In the genomic region with DNA sequence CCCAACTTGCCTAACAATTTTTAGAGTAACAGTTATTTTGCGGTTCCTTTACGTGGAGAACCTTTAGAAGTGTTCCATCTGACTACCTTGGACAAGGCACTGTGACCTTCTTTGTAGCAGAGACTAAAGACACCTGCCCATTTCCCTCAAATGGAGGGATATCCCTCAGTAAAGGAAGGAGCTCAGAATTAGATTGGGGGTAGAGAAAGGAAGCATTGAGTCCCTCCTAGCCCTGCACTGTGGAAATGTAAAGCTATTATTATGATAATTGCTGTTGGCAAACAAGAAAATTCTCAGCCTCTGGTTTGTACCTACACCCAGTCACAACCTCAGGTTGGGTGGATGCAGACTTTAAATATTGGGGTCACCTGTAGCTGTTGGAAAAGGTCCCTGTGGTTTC, we compare ENCODE assay signal across 11 cellular contexts.
DNase-seq lines count a peak whose midpoint lies in the region; TF ChIP-seq lines count a peak whose summit lies in the region.
"Had no signal": no experiment of that assay in that cellular context is flagged by ENCODE, and none has a peak within 500 bp of the region (broad histone marks: within the 10 kb centered on the region; RNA-seq: fewer than 3 reads in every experiment).

No MANE protein-coding gene starts in this region.

- H3K9me3 ChIP-seq in left ventricle myocardium inferior (replicated peaks) (no peaks in the 10 kb centered on the region), endodermal cell (ENCODE audit: control insufficient read depth, low read length) (no peaks in the 10 kb centered on the region), neural progenitor cell (ENCODE audit: low read depth) (no peaks in the 10 kb centered on the region)
- H3K9me3 ChIP-seq in effector memory CD4-positive, alpha-beta T cell (ENCODE audit: control insufficient read depth, low read length), result no peaks in the 10 kb centered on the region
- H3K9me3 ChIP-seq: neutrophil had no signal

- WGBS in endodermal cell (ENCODE audit: insufficient coverage in 1 of 2, insufficient read length in 1 of 2), 2 experiments, result 75 to 100% methylated on average over 2 of the region's 2 CpGs

- H3K4me1 ChIP-seq in left ventricle myocardium inferior (peaks cover 80% of the 10 kb centered on the region), endodermal cell (ENCODE audit: control insufficient read depth, insufficient read depth, low read length) (peaks cover 4% of the 10 kb centered on the region), neural progenitor cell (peaks cover 63% of the 10 kb centered on the region)
- H3K4me1 ChIP-seq in effector memory CD4-positive, alpha-beta T cell (ENCODE audit: control insufficient read depth, insufficient read depth, low read length, poor library complexity, severe bottlenecking), result no peaks in the 10 kb centered on the region

- H3K79me2 ChIP-seq in neural progenitor cell (ENCODE audit: low read depth), result peaks cover 94% of the 10 kb centered on the region

- H3F3A ChIP-seq in neural progenitor cell (ENCODE audit: low read depth), result peaks cover 45% of the 10 kb centered on the region

- H3K4me3 Mint-ChIP-seq in endodermal cell (no peak overlapping the region), neural progenitor cell (no peak overlapping the region)

- no peak for DNase-seq in left ventricle myocardium inferior
- no peak for DNase-seq in cardiac septum (ENCODE audit: low spot score)
- DNase-seq in endodermal cell, result no peak
- DNase-seq in neural progenitor cell (ENCODE audit: low spot score), result peak; percentile 13
- no peak for DNase-seq in cortex of kidney (lab: John Stamatoyannopoulos, UW)
- DNase-seq in stimulated activated CD4-positive, alpha-beta T cell treated with anti-CD3 and anti-CD28 coated beads, Interleukin-2, amount 100 ng/mL, for 24 hours, result no peak
- no peak for DNase-seq in effector memory CD4-positive, alpha-beta T cell
- no peak for DNase-seq in activated CD4-positive, CD25-positive, alpha-beta regulatory T cell treated with anti-CD3 and anti-CD28 coated beads, Interleukin-2, amount 50 U/mL, for 72 hours
- DNase-seq: Karpas-422, NCI-H345 had no signal

- no peaks in the 10 kb centered on the region for H3K27me3 Mint-ChIP-seq in endodermal cell (ENCODE audit: insufficient read depth)
- peaks cover 2% of the 10 kb centered on the region for H3K27me3 Mint-ChIP-seq in neural progenitor cell (ENCODE audit: insufficient read depth, low read depth)

- no peak overlapping the region for H2AFZ ChIP-seq in neural progenitor cell (replicated peaks)

- H3K4me3 ChIP-seq in left ventricle myocardium inferior, result peak overlapping the region; percentile 1
- H3K4me3 ChIP-seq in endodermal cell (ENCODE audit: low read length), result no peak overlapping the region
- no peak overlapping the region for H3K4me3 ChIP-seq in neural progenitor cell
- no peak overlapping the region for H3K4me3 ChIP-seq in effector memory CD4-positive, alpha-beta T cell (ENCODE audit: insufficient read depth, low read depth, low read length, poor library complexity, severe bottlenecking)

- H3K27me3 ChIP-seq in left ventricle myocardium inferior (ENCODE audit: low read depth) (no peaks in the 10 kb centered on the region), endodermal cell (ENCODE audit: control insufficient read depth, insufficient read depth, low read length, poor library complexity, severe bottlenecking) (no peaks in the 10 kb centered on the region), neural progenitor cell (no peaks in the 10 kb centered on the region)
- H3K27me3 ChIP-seq in effector memory CD4-positive, alpha-beta T cell (replicated peaks; ENCODE audit: control insufficient read depth, insufficient read depth, low read length, poor library complexity, severe bottlenecking), result no peaks in the 10 kb centered on the region

- peak overlapping the region; percentile 68 for H3K4me2 ChIP-seq in neural progenitor cell

- no peak overlapping the region for H3K9ac ChIP-seq in endodermal cell (ENCODE audit: extremely low read depth, low read length, poor library complexity, severe bottlenecking)
- H3K9ac ChIP-seq in neural progenitor cell, result no peak overlapping the region

- peaks cover 26% of the 10 kb centered on the region for H4K20me1 ChIP-seq in neural progenitor cell (ENCODE audit: low read depth)

- H3K36me3 ChIP-seq in left ventricle myocardium inferior (no peaks in the 10 kb centered on the region), endodermal cell (ENCODE audit: control insufficient read depth, insufficient read depth, low read length) (no peaks in the 10 kb centered on the region), neural progenitor cell (no peaks in the 10 kb centered on the region)
- no peaks in the 10 kb centered on the region for H3K36me3 ChIP-seq in effector memory CD4-positive, alpha-beta T cell (ENCODE audit: control insufficient read depth, insufficient read depth, low read length)
- H3K36me3 ChIP-seq: neutrophil had no signal

- H3K27ac Mint-ChIP-seq in endodermal cell, result peak overlapping the region; percentile 89
- peak overlapping the region; percentile 97 for H3K27ac Mint-ChIP-seq in neural progenitor cell

- H3K36me3 Mint-ChIP-seq in endodermal cell (ENCODE audit: low read depth) (peaks cover 2% of the 10 kb centered on the region), neural progenitor cell (peaks cover 5% of the 10 kb centered on the region)

- intact Hi-C loops in left ventricle myocardium inferior (cut with micrococcal nuclease) (no loop called here), cardiac septum (cut with DNase I) (loop anchor here (1.0 kb wide), 1 partner anchor 27 kb away; no protein-coding TSS in a partner anchor)

- TF ChIP-seq CTCF in left ventricle myocardium inferior (IDR thresholded peaks at IDR 0.05; ENCODE audit: borderline replicate concordance) (no peak), endodermal cell (conservative IDR thresholded peaks at IDR 0.05) (no peak), neural progenitor cell (IDR thresholded peaks at IDR 0.05) (no peak)

- H3K27ac ChIP-seq in left ventricle myocardium inferior (replicated peaks), result peak overlapping the region; percentile 87
- peak overlapping the region; percentile 89 for H3K27ac ChIP-seq in endodermal cell (ENCODE audit: low read depth, low read length)
- H3K27ac ChIP-seq in neural progenitor cell, result peak overlapping the region; percentile 99
- no peak overlapping the region for H3K27ac ChIP-seq in effector memory CD4-positive, alpha-beta T cell (ENCODE audit: insufficient read depth, low read length, poor library complexity, severe bottlenecking)
- H3K27ac ChIP-seq: neutrophil had no signal

- H3K4me1 Mint-ChIP-seq in endodermal cell, result peaks cover 32% of the 10 kb centered on the region
- H3K4me1 Mint-ChIP-seq in neural progenitor cell, result peaks cover 61% of the 10 kb centered on the region

- H3K9me3 Mint-ChIP-seq in endodermal cell (no peaks in the 10 kb centered on the region), neural progenitor cell (no peaks in the 10 kb centered on the region)
